ENCODE assay signal across 20 cellular contexts in the genomic region with DNA sequence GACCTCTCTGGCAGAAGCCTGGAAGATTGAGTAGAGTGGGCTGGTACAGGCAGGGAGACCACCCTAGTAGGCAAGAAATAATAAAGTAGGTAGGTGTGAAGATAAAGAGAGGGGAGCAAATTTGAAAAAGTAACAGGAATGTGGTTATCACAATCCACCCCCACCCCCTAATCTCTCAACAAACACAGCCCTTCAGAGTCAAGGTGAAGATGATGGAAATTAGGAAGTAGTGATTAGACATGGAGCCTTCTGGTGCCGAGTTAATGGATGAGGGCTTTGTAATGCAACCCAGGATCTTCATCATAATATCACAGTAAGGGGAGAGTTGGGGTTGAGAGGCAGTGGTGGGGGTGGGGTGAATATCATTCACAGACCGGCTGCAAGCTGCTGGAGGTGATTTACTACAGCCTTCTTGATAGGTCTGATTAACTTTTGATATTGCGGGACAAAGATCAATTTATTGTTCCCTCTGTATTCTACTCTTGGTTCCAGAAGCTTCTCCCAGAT.
"Had no signal": no experiment of that assay in that cellular context is flagged by ENCODE, and none has a peak within 500 bp of the region (broad histone marks: within the 10 kb centered on the region; RNA-seq: fewer than 3 reads in every experiment).

No MANE protein-coding gene starts in this region.

- DNase-seq: activated CD4-positive, alpha-beta memory T cell treated with anti-CD3 and anti-CD28 coated beads for 36 hours; activated CD4-positive, alpha-beta T cell treated with anti-CD3 and anti-CD28 coated beads, Interleukin-2, amount 10 ng/mL, durations not matched to agents 7 days and 5 days; activated CD4-positive, CD25-positive, alpha-beta regulatory T cell; activated CD8-positive, alpha-beta memory T cell treated with anti-CD3 and anti-CD28 coated beads for 24 hours; activated effector memory CD4-positive, alpha-beta T cell treated with anti-CD3 and anti-CD28 coated beads, Interleukin-2, amount 50 U/mL, for 16 hours; activated naive CD4-positive, alpha-beta T cell treated with Interleukin-2 at 50 U/mL for 16 hours; activated naive CD8-positive, alpha-beta T cell treated with anti-CD3 and anti-CD28 coated beads, Interleukin-2, amount 50 U/mL, for 24 hours; activated T-cell treated with anti-CD3 and anti-CD28 coated beads, Interleukin-2, amount 50 U/mL, for 4 hours; amygdala; MG63; NCI-H1105; NCI-H1436; NCI-H1694 treated with DMSO at 0.1 percent for 48 hours; NCI-H2081; NCI-H446; NCI-H526; PC-3; SHP77 treated with DMSO at 0.1 percent for 48 hours; T-helper 17 cell; T-helper 9 cell had no signal
